In genomic region chr2:237202288-237203030, GRCh38 we compare ENCODE assay signal across 15 cellular contexts.
DNase-seq lines count a peak whose midpoint lies in the region; TF ChIP-seq lines count a peak whose summit lies in the region.
"Had no signal": no experiment of that assay in that cellular context is flagged by ENCODE, and none has a peak within 500 bp of the region (broad histone marks: within the 10 kb centered on the region; RNA-seq: fewer than 3 reads in every experiment).

No MANE protein-coding gene starts in this region.

- H3K27me3 Mint-ChIP-seq in Calu3 (ENCODE audit: unreplicated experiment), result peaks cover 7% of the 10 kb centered on the region

- H3K4me2 ChIP-seq in hepatocyte (peak overlapping the region; percentile 22), skeletal muscle satellite cell (ENCODE audit: low read length) (peak overlapping the region; percentile 37)

- H3K4me1 Mint-ChIP-seq in Calu3 (ENCODE audit: low read depth, unreplicated experiment), result peaks cover 31% of the 10 kb centered on the region
- H3K4me1 Mint-ChIP-seq: activated naive CD4-positive, alpha-beta T cell treated with anti-CD3 and anti-CD28 coated beads, Interleukin-2, amount 50 U/mL, for 24 hours had no signal

- H3K4me3 Mint-ChIP-seq in Calu3 (ENCODE audit: low read depth, unreplicated experiment), result no peak overlapping the region
- H3K4me3 Mint-ChIP-seq: activated naive CD4-positive, alpha-beta T cell treated with anti-CD3 and anti-CD28 coated beads, Interleukin-2, amount 50 U/mL, for 24 hours; activated T-cell treated with anti-CD3 and anti-CD28 coated beads, Interleukin-2, amount 50 U/mL, for 4 hours had no signal

- in situ Hi-C loops in KBM-7 (cut with MboI; ENCODE audit: low pct_unique_long_range_greater_than_20kb, low sequenced_read_pairs), result no loop called here

- peaks cover 3% of the 10 kb centered on the region for H3K9me3 Mint-ChIP-seq in Calu3 (ENCODE audit: low read depth, unreplicated experiment)
- H3K9me3 Mint-ChIP-seq: activated naive CD4-positive, alpha-beta T cell treated with anti-CD3 and anti-CD28 coated beads, Interleukin-2, amount 50 U/mL, for 24 hours; activated T-cell treated with anti-CD3 and anti-CD28 coated beads, Interleukin-2, amount 50 U/mL, for 4 hours had no signal

- H4K20me1 ChIP-seq in hepatocyte (ENCODE audit: insufficient read depth, poor library complexity, severe bottlenecking), result no peaks in the 10 kb centered on the region

- BruUV-seq in Calu3 (replicated peaks; lab: Mats Ljungman, UMichigan), result no TSS peak

- CTCF ChIA-PET in Calu3 (lab: Charles Lee), result interaction anchor here (0.7 to 1.5 kb wide), 4 partner anchors 10 to 25 kb away, joined by 3 to 5 read pairs (median 4); no protein-coding TSS in a partner anchor

- H3K9me3 ChIP-seq in NT2/D1 (ENCODE audit: insufficient read depth, low read length) (peaks cover 15% of the 10 kb centered on the region; the same call in 1 of the 2 replicates), hepatocyte (ENCODE audit: low read depth) (no peaks in the 10 kb centered on the region), skeletal muscle satellite cell (replicated peaks; ENCODE audit: low read length) (no peaks in the 10 kb centered on the region)
- H3K9me3 ChIP-seq: Caco-2, ovary had no signal

- 85% methylated on average over 13 of the region's 13 CpGs for WGBS in hepatocyte (ENCODE audit: low lambda C conversion rate, missing lambda C conversion rate)

- H3K36me3 Mint-ChIP-seq in Calu3 (ENCODE audit: insufficient read depth, unreplicated experiment), result no peaks in the 10 kb centered on the region
- H3K36me3 Mint-ChIP-seq: activated naive CD4-positive, alpha-beta T cell treated with anti-CD3 and anti-CD28 coated beads, Interleukin-2, amount 50 U/mL, for 24 hours had no signal

- H3K9ac ChIP-seq in NT2/D1 (ENCODE audit: insufficient read length, low read depth), result peak overlapping the region; percentile 66
- peak overlapping the region; percentile 6 for H3K9ac ChIP-seq in skeletal muscle satellite cell (ENCODE audit: low read depth, low read length)

- TF ChIP-seq CTCF in Calu3 (IDR thresholded peaks at IDR 0.05; ENCODE audit: unreplicated experiment), result no peak
- no peak for TF ChIP-seq CTCF in hepatocyte (IDR thresholded peaks at IDR 0.05; ENCODE audit: poor library complexity)

- no peaks in the 10 kb centered on the region for H3K79me2 ChIP-seq in hepatocyte

- H3K27me3 ChIP-seq in NT2/D1 (ENCODE audit: insufficient read depth, insufficient read length) (no peaks in the 10 kb centered on the region), hepatocyte (no peaks in the 10 kb centered on the region), skeletal muscle satellite cell (ENCODE audit: control insufficient read depth, insufficient read depth, low read length) (no peaks in the 10 kb centered on the region)
- H3K27me3 ChIP-seq: ovary had no signal

- peak overlapping the region; percentile 61 for H3K27ac Mint-ChIP-seq in Calu3 (ENCODE audit: unreplicated experiment)
- H3K27ac Mint-ChIP-seq: activated naive CD4-positive, alpha-beta T cell treated with anti-CD3 and anti-CD28 coated beads, Interleukin-2, amount 50 U/mL, for 24 hours had no signal

- peaks cover 25% of the 10 kb centered on the region for H3K4me1 ChIP-seq in NT2/D1 (ENCODE audit: insufficient read depth, insufficient read length)
- peaks cover 43% of the 10 kb centered on the region for H3K4me1 ChIP-seq in hepatocyte (ENCODE audit: insufficient read depth)
- H3K4me1 ChIP-seq in skeletal muscle satellite cell (ENCODE audit: control insufficient read depth, insufficient read depth, low read length), result peaks cover 64% of the 10 kb centered on the region

- peak overlapping the region; percentile 85 for H3K27ac ChIP-seq in hepatocyte
- H3K27ac ChIP-seq: ovary had no signal

- intact Hi-C loops in Calu3 (cut with micrococcal nuclease; ENCODE audit: unreplicated experiment), result no loop called here

- no peak for DNase-seq in Calu3
- DNase-seq in NT2/D1 (ENCODE audit: low read depth, low spot score), result no peak
- DNase-seq in hepatocyte (ENCODE audit: low spot score), result no peak
- DNase-seq in activated CD4-positive, alpha-beta T cell treated with anti-CD3 and anti-CD28 coated beads for 48 hours, result no peak
- no peak for DNase-seq in NCI-H2081 treated with DMSO at 0.1 percent for 48 hours (lab: John Stamatoyannopoulos, UW)
- DNase-seq in KBM-7, result no peak
- no peak for DNase-seq in SK-N-DZ (ENCODE audit: low spot score)
- DNase-seq: activated CD4-positive, alpha-beta T cell treated with anti-CD3 and anti-CD28 coated beads, Interleukin-2, amount 50 U/mL, for 4 hours; activated T-cell treated with anti-CD3 and anti-CD28 coated beads, Interleukin-2, amount 50 U/mL, for 4 hours; NCI-H526; stimulated activated naive CD4-positive, alpha-beta T cell treated with Interleukin-2 at 50 U/mL for 16 hours had no signal

- H3K36me3 ChIP-seq in NT2/D1 (ENCODE audit: insufficient read depth, insufficient read length, low read length) (no peaks in the 10 kb centered on the region), hepatocyte (replicated peaks; ENCODE audit: insufficient read depth, low read depth) (no peaks in the 10 kb centered on the region), skeletal muscle satellite cell (ENCODE audit: insufficient read depth, low read length) (no peaks in the 10 kb centered on the region)
- H3K36me3 ChIP-seq: ovary had no signal

- no peaks in the 10 kb centered on the region for H3K9me2 ChIP-seq in hepatocyte (replicated peaks; ENCODE audit: insufficient read depth)

- H3K4me3 ChIP-seq in NT2/D1 (ENCODE audit: insufficient read length, low read depth) (no peak overlapping the region), hepatocyte (no peak overlapping the region), skeletal muscle satellite cell (ENCODE audit: low read length) (peak overlapping the region; percentile 10)
- H3K4me3 ChIP-seq: ovary had no signal

- H2AFZ ChIP-seq in hepatocyte, result no peak overlapping the region
